24 cellular contexts compared by ENCODE assay signal in the genomic region with DNA sequence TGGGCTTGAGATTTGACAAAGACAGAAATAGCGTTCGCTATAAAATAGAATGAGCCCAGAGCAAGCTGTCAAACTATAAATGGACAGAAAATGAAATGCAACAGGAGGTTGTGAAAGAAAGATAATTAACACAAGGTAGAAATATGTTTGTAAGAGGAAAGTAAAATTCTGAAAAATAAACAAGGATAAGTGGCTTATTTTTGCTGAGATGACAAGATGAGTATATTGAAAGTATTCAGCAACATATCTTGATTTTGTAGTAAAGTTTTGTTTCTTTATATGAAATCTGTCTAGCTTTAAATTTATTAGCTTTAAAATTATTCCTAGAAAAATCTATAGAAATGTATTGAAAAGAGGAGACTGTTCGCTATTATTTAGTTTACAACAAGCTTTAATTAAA.
DNase-seq lines count a peak whose midpoint lies in the region; ATAC-seq, FAIRE-seq and TF ChIP-seq lines count a peak whose summit lies in the region.
"Had no signal": no experiment of that assay in that cellular context is flagged by ENCODE, and none has a peak within 500 bp of the region (broad histone marks: within the 10 kb centered on the region; RNA-seq: fewer than 3 reads in every experiment).

No MANE protein-coding gene starts in this region.

- H3K36me3 ChIP-seq in HepG2 (replicated peaks in 1 of 2; ENCODE audit: control insufficient read depth in 1 of 2, insufficient read depth in 2 of 2, low read length in 2 of 2) = no peaks in the 10 kb centered on the region
- H3K36me3 ChIP-seq in right lobe of liver = no peaks in the 10 kb centered on the region
- H3K36me3 ChIP-seq in RWPE2 (ENCODE audit: low read depth) = no peaks in the 10 kb centered on the region
- H3K36me3 ChIP-seq in brain microvascular endothelial cell (replicated peaks) = no peaks in the 10 kb centered on the region
- H3K36me3 ChIP-seq: BE2C, HAP-1 had no signal

- WGBS in HepG2 (ENCODE audit: low lambda C conversion rate) = 97% methylated on average over 3 of the region's 3 CpGs
- 84% methylated on average over 3 of the region's 3 CpGs for WGBS in right lobe of liver (ENCODE audit: insufficient coverage, low coverage, low lambda C conversion rate, missing lambda C conversion rate)

- POLR2A ChIA-PET in HepG2 (lab: Yijun Ruan, JAX) = interaction anchor here (2.7 to 5.0 kb wide), 2 partner anchors 24 to 32 kb away, joined by 17 to 52 read pairs; no protein-coding TSS in a partner anchor

- H3K27me3 ChIP-seq in HepG2 (ENCODE audit: control insufficient read depth in 1 of 2, insufficient read depth in 2 of 2, low read length in 2 of 2) (no peaks in the 10 kb centered on the region), right lobe of liver (peaks cover 0 to 4% of the 10 kb centered on the region in 2 donors), RWPE2 (ENCODE audit: insufficient read depth, poor library complexity, severe bottlenecking) (no peaks in the 10 kb centered on the region), brain microvascular endothelial cell (replicated peaks) (no peaks in the 10 kb centered on the region)
- H3K27me3 ChIP-seq: BE2C had no signal

- H3K4me3 ChIP-seq in HepG2 (replicated peaks in 1 of 3; ENCODE audit: insufficient read depth in 1 of 3, low read depth in 2 of 3, low read length in 3 of 3) (no peak overlapping the region), right lobe of liver (no peak overlapping the region), RWPE2 (ENCODE audit: severe bottlenecking) (no peak overlapping the region), brain microvascular endothelial cell (ENCODE audit: low read depth, low read length) (no peak overlapping the region)
- H3K4me3 ChIP-seq: GM12878, HAP-1 had no signal

- H3K27ac ChIP-seq in HepG2 (ENCODE audit: extremely low read length, insufficient read depth, low read length) (no peak overlapping the region), right lobe of liver (no peak overlapping the region), RWPE2 (ENCODE audit: poor library complexity, severe bottlenecking) (peak overlapping the region; percentile 92), brain microvascular endothelial cell (peak overlapping the region; percentile 100)
- H3K27ac ChIP-seq: HL-60 had no signal

- H4K20me1 ChIP-seq in HepG2 (ENCODE audit: insufficient read depth, low read length) = no peaks in the 10 kb centered on the region

- TF ChIP-seq RAD21 in HepG2 (CRISPR knock-in tag; IDR thresholded peaks at IDR 0.05) = no peak

- TF ChIP-seq EP300 in HepG2 (IDR thresholded peaks at IDR 0.05; ENCODE audit: low read depth in 2 of 2, low read length in 2 of 2) = no peak
- TF ChIP-seq EP300 in HepG2 (CRISPR knock-in tag; IDR thresholded peaks at IDR 0.05; ENCODE audit: borderline replicate concordance) = no peak

- TF ChIP-seq POLR2A in HepG2 (IDR thresholded peaks at IDR 0.05; ENCODE audit: insufficient read depth in 1 of 2, low read depth in 2 of 2, low read length in 2 of 2) (no peak), right lobe of liver (IDR thresholded peaks at IDR 0.05) (no peak)

- in situ Hi-C loops in HepG2 (cut with HindIII; ENCODE audit: extremely low pct_ligation_motif_present, low pct_unique_long_range_greater_than_20kb) = no loop called here
- in situ Hi-C loops in brain microvascular endothelial cell (cut with HindIII; ENCODE audit: low pct_ligation_motif_present, low sequenced_read_pairs) = no loop called here

- no peak overlapping the region for H2AFZ ChIP-seq in HepG2 (ENCODE audit: low read length)

- no peak for FAIRE-seq in HepG2 (lab: Jason Lieb, UNC)
- FAIRE-seq: GM12878, HTR-8/SVneo had no signal

- DNase-seq in HepG2 (ENCODE audit: low spot score) (no peak), right lobe of liver (no peak), RWPE2 (ENCODE audit: low spot score) (no peak), brain microvascular endothelial cell (no peak), SW480 (ENCODE audit: low spot score) (no peak), left colon (no peak), GM19238 (ENCODE audit: insufficient read length, low spot score) (no peak)
- DNase-seq: 8988T; ACHN; BE2C; C1 segment of cervical spinal cord; CD4-positive, CD25-positive, alpha-beta regulatory T cell; CD8-positive, alpha-beta memory T cell; COR-L47; DMS 273 treated with DMSO at 0.1 percent for 48 hours; DMS53; DND-41; EL; GM23248 had no signal

- no peaks in the 10 kb centered on the region for H3K79me2 ChIP-seq in HepG2 (ENCODE audit: insufficient read depth, low read length)

- intact Hi-C loops in HepG2 (cut with micrococcal nuclease; ENCODE audit: unreplicated experiment) = no loop called here
- intact Hi-C loops in right lobe of liver (cut with DNase I) = no loop called here
- intact Hi-C loops in left colon (cut with DNase I, micrococcal nuclease) = no loop called here

- CTCF ChIA-PET in HepG2 (lab: Yijun Ruan, JAX; ENCODE audit: low intra/inter-chr PET ratio, low total read pairs) = no interaction called here

- no TSS peak for BruUV-seq in HepG2 (replicated peaks; lab: Mats Ljungman, UMichigan)

- no peak for ATAC-seq in HepG2
- no peak for ATAC-seq in right lobe of liver
- no peak for ATAC-seq in RWPE2 (ENCODE audit: low read depth)
- no peak for ATAC-seq in HG02571 (IDR thresholded peaks at IDR 0.05; ENCODE audit: unreplicated experiment)
- no peak for ATAC-seq in left colon
- ATAC-seq: GM12878 had no signal

- TF ChIP-seq CTCF in HepG2 (CRISPR knock-in tag; IDR thresholded peaks at IDR 0.05) = no peak
- no peak for TF ChIP-seq CTCF in right lobe of liver (IDR thresholded peaks at IDR 0.05)
- TF ChIP-seq CTCF in RWPE2 (IDR thresholded peaks at IDR 0.05; ENCODE audit: poor library complexity, severe bottlenecking) = no peak
- TF ChIP-seq CTCF in brain microvascular endothelial cell (IDR thresholded peaks at IDR 0.05; ENCODE audit: low read depth, low read length, missing control alignments) = no peak

- no peaks in the 10 kb centered on the region for H3K9me3 ChIP-seq in HepG2 (ENCODE audit: low read length)
- H3K9me3 ChIP-seq in right lobe of liver = no peaks in the 10 kb centered on the region
- H3K9me3 ChIP-seq in RWPE2 (ENCODE audit: severe bottlenecking) = no peaks in the 10 kb centered on the region
- H3K9me3 ChIP-seq: BE2C, HAP-1 had no signal

- H3K4me1 ChIP-seq in HepG2 (ENCODE audit: insufficient read depth, low read length) = peaks cover 44% of the 10 kb centered on the region
- peaks cover 0 to 13% (median 6%) of the 10 kb centered on the region in 4 donors for H3K4me1 ChIP-seq in right lobe of liver
- H3K4me1 ChIP-seq in RWPE2 (ENCODE audit: insufficient read depth, poor library complexity, severe bottlenecking) = peaks cover 36% of the 10 kb centered on the region
- H3K4me1 ChIP-seq: HAP-1 had no signal

- H3K9ac ChIP-seq in HepG2 (ENCODE audit: insufficient read depth, low read depth, low read length) = no peak overlapping the region

- no peak overlapping the region for H3K4me2 ChIP-seq in HepG2 (ENCODE audit: low read depth, low read length)

TF ChIP-seq in HepG2, 621 proteins besides CTCF, POLR2A, EP300 and RAD21 (continues in another document):
- TF ChIP-seq THAP11 (CRISPR knock-in tag; IDR thresholded peaks at IDR 0.05) = no peak
- no peak for TF ChIP-seq GATAD2A (CRISPR knock-in tag; IDR thresholded peaks at IDR 0.05)
- TF ChIP-seq, protein P1, sequence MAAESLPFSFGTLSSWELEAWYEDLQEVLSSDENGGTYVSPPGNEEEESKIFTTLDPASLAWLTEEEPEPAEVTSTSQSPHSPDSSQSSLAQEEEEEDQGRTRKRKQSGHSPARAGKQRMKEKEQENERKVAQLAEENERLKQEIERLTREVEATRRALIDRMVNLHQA (CRISPR knock-in tag; IDR thresholded peaks at IDR 0.05) = no peak
- peak; percentile 36 to 61; a peak in 2 of 4 replicates for TF ChIP-seq MAFK (conservative IDR thresholded peaks at IDR 0.05 in 1 of 2, IDR thresholded peaks at IDR 0.05 in 1 of 2; ENCODE audit: low read length in 2 of 2)
- no peak for TF ChIP-seq FOXO1 (CRISPR knock-in tag; IDR thresholded peaks at IDR 0.05)
- no peak for TF ChIP-seq KLF16 (CRISPR knock-in tag; IDR thresholded peaks at IDR 0.05)
- TF ChIP-seq, protein P2, sequence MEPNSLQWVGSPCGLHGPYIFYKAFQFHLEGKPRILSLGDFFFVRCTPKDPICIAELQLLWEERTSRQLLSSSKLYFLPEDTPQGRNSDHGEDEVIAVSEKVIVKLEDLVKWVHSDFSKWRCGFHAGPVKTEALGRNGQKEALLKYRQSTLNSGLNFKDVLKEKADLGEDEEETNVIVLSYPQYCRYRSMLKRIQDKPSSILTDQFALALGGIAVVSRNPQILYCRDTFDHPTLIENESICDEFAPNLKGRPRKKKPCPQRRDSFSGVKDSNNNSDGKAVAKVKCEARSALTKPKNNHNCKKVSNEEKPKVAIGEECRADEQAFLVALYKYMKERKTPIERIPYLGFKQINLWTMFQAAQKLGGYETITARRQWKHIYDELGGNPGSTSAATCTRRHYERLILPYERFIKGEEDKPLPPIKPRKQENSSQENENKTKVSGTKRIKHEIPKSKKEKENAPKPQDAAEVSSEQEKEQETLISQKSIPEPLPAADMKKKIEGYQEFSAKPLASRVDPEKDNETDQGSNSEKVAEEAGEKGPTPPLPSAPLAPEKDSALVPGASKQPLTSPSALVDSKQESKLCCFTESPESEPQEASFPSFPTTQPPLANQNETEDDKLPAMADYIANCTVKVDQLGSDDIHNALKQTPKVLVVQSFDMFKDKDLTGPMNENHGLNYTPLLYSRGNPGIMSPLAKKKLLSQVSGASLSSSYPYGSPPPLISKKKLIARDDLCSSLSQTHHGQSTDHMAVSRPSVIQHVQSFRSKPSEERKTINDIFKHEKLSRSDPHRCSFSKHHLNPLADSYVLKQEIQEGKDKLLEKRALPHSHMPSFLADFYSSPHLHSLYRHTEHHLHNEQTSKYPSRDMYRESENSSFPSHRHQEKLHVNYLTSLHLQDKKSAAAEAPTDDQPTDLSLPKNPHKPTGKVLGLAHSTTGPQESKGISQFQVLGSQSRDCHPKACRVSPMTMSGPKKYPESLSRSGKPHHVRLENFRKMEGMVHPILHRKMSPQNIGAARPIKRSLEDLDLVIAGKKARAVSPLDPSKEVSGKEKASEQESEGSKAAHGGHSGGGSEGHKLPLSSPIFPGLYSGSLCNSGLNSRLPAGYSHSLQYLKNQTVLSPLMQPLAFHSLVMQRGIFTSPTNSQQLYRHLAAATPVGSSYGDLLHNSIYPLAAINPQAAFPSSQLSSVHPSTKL (CRISPR knock-in tag; IDR thresholded peaks at IDR 0.05) = no peak
- TF ChIP-seq AGO2 (optimal IDR thresholded peaks at IDR 0.05; ENCODE audit: low read depth, low read length) = no peak
- TF ChIP-seq ZNF879 (CRISPR knock-in tag; IDR thresholded peaks at IDR 0.05) = no peak
- TF ChIP-seq MAFF (IDR thresholded peaks at IDR 0.05; ENCODE audit: low read depth, low read length) = peak; percentile 34; the same call in 1 of the 2 replicates
- TF ChIP-seq MIER2 (CRISPR knock-in tag; IDR thresholded peaks at IDR 0.05) = no peak
- no peak for TF ChIP-seq ZNF101 (CRISPR knock-in tag; IDR thresholded peaks at IDR 0.05; ENCODE audit: borderline replicate concordance, low read depth)
- TF ChIP-seq ZNF138 (CRISPR knock-in tag; IDR thresholded peaks at IDR 0.05; ENCODE audit: low read depth) = no peak
- no peak for TF ChIP-seq HNRNPK (IDR thresholded peaks at IDR 0.05; ENCODE audit: low read depth, low read length, poor library complexity, severe bottlenecking)

Comparison
In these comparisons a context has a peak if more than half of its experiments do, and no peak if none do; other contexts are left out.
1. H3K27ac ChIP-seq: peak in RWPE2 (single experiment) and brain microvascular endothelial cell (single experiment); none in HepG2 (single experiment) and right lobe of liver (0 of 3).